9 cellular contexts compared by ENCODE assay signal in the genomic region with DNA sequence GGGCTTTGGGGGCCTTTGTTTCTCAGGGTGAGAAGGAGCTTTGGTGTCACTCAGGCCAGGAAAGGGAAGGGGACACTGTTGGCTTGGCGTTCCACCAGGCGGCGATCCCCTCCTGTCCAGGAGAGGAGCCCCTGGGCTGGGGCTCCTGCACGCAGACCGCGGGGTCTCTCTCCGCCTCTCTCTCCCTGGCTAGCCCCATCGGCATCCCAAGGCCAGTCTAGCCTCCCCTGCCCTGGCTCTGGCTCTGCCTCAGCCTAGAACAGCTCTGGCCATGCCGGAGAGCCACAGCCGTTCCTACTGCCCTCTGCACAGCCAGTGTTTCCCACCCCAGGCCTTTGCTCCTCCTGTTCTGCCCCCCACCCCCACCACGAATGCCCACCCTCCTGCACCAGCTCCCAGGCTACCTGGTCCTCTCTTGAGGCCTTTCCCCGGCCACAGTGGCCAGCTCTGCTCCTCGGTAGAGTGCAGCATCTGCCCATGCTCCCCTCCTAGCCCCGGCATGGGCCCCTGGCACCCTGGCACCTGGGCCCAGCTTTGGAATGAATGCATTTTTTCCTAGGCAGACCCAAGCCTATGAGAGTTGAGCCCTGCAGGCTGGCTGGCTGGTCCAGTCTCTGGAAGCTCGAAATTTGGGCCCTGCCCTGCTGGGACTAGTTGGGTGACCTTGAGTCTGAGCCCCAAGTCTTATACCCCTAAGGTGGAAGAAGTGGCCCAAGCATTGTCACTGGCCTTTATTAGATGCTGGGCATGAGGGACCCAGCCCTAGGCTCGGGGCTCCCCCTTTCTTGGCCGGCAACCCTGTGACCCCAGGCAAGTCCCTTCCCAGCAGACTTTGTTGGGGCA. TPM values are rescaled to one million over a fixed set of nuclear protein-coding genes. Genes with fewer than 3 reads are reported as not detected.
DNase-seq lines count a peak whose midpoint lies in the region; TF ChIP-seq lines count a peak whose summit lies in the region.
"Had no signal": no experiment of that assay in that cellular context is flagged by ENCODE, and none has a peak within 500 bp of the region (broad histone marks: within the 10 kb centered on the region; RNA-seq: fewer than 3 reads in every experiment).

No MANE protein-coding gene starts in this region.

- DNase-seq in activated CD4-positive, alpha-beta T cell treated with anti-CD3 and anti-CD28 coated beads, Interleukin-2, amount 10 ng/mL, durations not matched to agents 24 days and 14 days = no peak
- no peak for DNase-seq in activated CD4-positive, alpha-beta T cell treated with anti-CD3 and anti-CD28 coated beads, Interleukin-2, amount 50 U/mL, for 4 hours
- DNase-seq in hepatocyte (ENCODE audit: low spot score) = no peak
- DNase-seq in smooth muscle cell (lab: John Stamatoyannopoulos, UW; ENCODE audit: unreplicated experiment) = no peak
- no peak for DNase-seq in testis
- no peak for DNase-seq in stimulated activated CD4-positive, alpha-beta T cell treated with anti-CD3 and anti-CD28 coated beads, Interleukin-1b, Interleukin-23, amount 100 ng/mL, for 48 hours
- no peak for DNase-seq in ACHN

- TF ChIP-seq CTCF in WI38 (IDR thresholded peaks at IDR 0.05; ENCODE audit: low read depth, low read length) = no peak
- peak; percentile 3 for TF ChIP-seq CTCF in hepatocyte (IDR thresholded peaks at IDR 0.05; ENCODE audit: poor library complexity)
- TF ChIP-seq CTCF in smooth muscle cell (IDR thresholded peaks at IDR 0.05; ENCODE audit: borderline replicate concordance, insufficient read depth, poor library complexity, severe bottlenecking) = no peak
- no peak for TF ChIP-seq CTCF in testis (IDR thresholded peaks at IDR 0.05)

- H3K4me3 Mint-ChIP-seq in activated CD4-positive, alpha-beta T cell treated with anti-CD3 and anti-CD28 coated beads, Interleukin-2, amount 10 ng/mL, durations not matched to agents 24 days and 14 days = peak overlapping the region; percentile 35

- peaks cover 51% of the 10 kb centered on the region for H3K79me2 ChIP-seq in hepatocyte
- peaks cover 66% of the 10 kb centered on the region for H3K79me2 ChIP-seq in smooth muscle cell (ENCODE audit: low read depth)

- H3K9me2 ChIP-seq in hepatocyte (replicated peaks; ENCODE audit: insufficient read depth) = no peaks in the 10 kb centered on the region

- no peak for TF ChIP-seq POLR2A in testis (IDR thresholded peaks at IDR 0.05)

- H3K4me1 Mint-ChIP-seq in activated CD4-positive, alpha-beta T cell treated with anti-CD3 and anti-CD28 coated beads, Interleukin-2, amount 10 ng/mL, durations not matched to agents 24 days and 14 days = peaks cover 10% of the 10 kb centered on the region

- H3K36me3 ChIP-seq in hepatocyte (replicated peaks; ENCODE audit: insufficient read depth, low read depth) = no peaks in the 10 kb centered on the region
- H3K36me3 ChIP-seq in smooth muscle cell (ENCODE audit: low read depth) = no peaks in the 10 kb centered on the region
- no peaks in the 10 kb centered on the region for H3K36me3 ChIP-seq in testis (ENCODE audit: low read depth, missing control alignments)

- intact Hi-C loops in activated CD4-positive, alpha-beta T cell treated with anti-CD3 and anti-CD28 coated beads, Interleukin-2, amount 10 ng/mL, durations not matched to agents 24 days and 14 days (cut with micrococcal nuclease) = loop anchor here (10.0 kb wide), 1 partner anchor 311 kb away; no protein-coding TSS in a partner anchor
- intact Hi-C loops in testis (cut with DNase I; ENCODE audit: low total_unique reads) = loop anchor here (10.0 kb wide), 1 partner anchor 311 kb away; no protein-coding TSS in a partner anchor

- 81% methylated on average over 17 of the region's 17 CpGs for whole genome bisulfite sequencing in hepatocyte (ENCODE audit: low lambda C conversion rate, missing lambda C conversion rate)
- 76% methylated on average over 17 of the region's 17 CpGs for WGBS in smooth muscle cell (ENCODE audit: low lambda C conversion rate)
- 65 to 66% methylated on average over 13 to 16 of the region's 17 CpGs for WGBS in testis, 2 donors

- no peaks in the 10 kb centered on the region for H3F3A ChIP-seq in smooth muscle cell (ENCODE audit: low read depth)

- H3K27me3 ChIP-seq in hepatocyte = no peaks in the 10 kb centered on the region
- no peaks in the 10 kb centered on the region for H3K27me3 ChIP-seq in smooth muscle cell (ENCODE audit: low read depth)
- no peaks in the 10 kb centered on the region for H3K27me3 ChIP-seq in testis

- H3K4me1 ChIP-seq in hepatocyte (ENCODE audit: insufficient read depth) (peaks cover 19% of the 10 kb centered on the region), smooth muscle cell (ENCODE audit: low read depth) (peaks cover 17% of the 10 kb centered on the region), testis (peaks cover 20% of the 10 kb centered on the region)

- H4K20me1 ChIP-seq in hepatocyte (ENCODE audit: insufficient read depth, poor library complexity, severe bottlenecking) (peaks cover 50% of the 10 kb centered on the region), smooth muscle cell (ENCODE audit: low read depth) (peaks cover 67% of the 10 kb centered on the region)

- H3K27me3 Mint-ChIP-seq in activated CD4-positive, alpha-beta T cell treated with anti-CD3 and anti-CD28 coated beads, Interleukin-2, amount 10 ng/mL, durations not matched to agents 24 days and 14 days = no peaks in the 10 kb centered on the region

- H2AFZ ChIP-seq in hepatocyte (no peak overlapping the region), smooth muscle cell (ENCODE audit: low read depth) (no peak overlapping the region)

- H3K4me3 ChIP-seq in WI38 (ENCODE audit: low read depth, low read length) (peak overlapping the region; percentile 87; the same call in 1 of the 2 replicates), hepatocyte (no peak overlapping the region), smooth muscle cell (peak overlapping the region; percentile 2), testis (no peak overlapping the region)

- H3K27ac ChIP-seq in hepatocyte (no peak overlapping the region), smooth muscle cell (ENCODE audit: low read depth) (no peak overlapping the region), testis (no peak overlapping the region)
- H3K27ac ChIP-seq: BLaER1 had no signal

- H3K36me3 Mint-ChIP-seq in activated CD4-positive, alpha-beta T cell treated with anti-CD3 and anti-CD28 coated beads, Interleukin-2, amount 10 ng/mL, durations not matched to agents 24 days and 14 days (ENCODE audit: low read depth) = no peaks in the 10 kb centered on the region

- H3K9me3 ChIP-seq in hepatocyte (ENCODE audit: low read depth) = no peaks in the 10 kb centered on the region
- no peaks in the 10 kb centered on the region for H3K9me3 ChIP-seq in smooth muscle cell (replicated peaks; ENCODE audit: low read depth)
- H3K9me3 ChIP-seq in testis = no peaks in the 10 kb centered on the region
- H3K9me3 ChIP-seq: BLaER1 had no signal

- no peak overlapping the region for H3K27ac Mint-ChIP-seq in activated CD4-positive, alpha-beta T cell treated with anti-CD3 and anti-CD28 coated beads, Interleukin-2, amount 10 ng/mL, durations not matched to agents 24 days and 14 days

- in situ Hi-C loops in ACHN (cut with HindIII; ENCODE audit: low pct_ligation_motif_present, low pct_unique_long_range_greater_than_20kb, low sequenced_read_pairs) = no loop called here

- H3K9ac ChIP-seq in smooth muscle cell (ENCODE audit: low read depth) = no peak overlapping the region
- H3K9ac ChIP-seq: BLaER1 had no signal

- no peaks in the 10 kb centered on the region for H3K9me3 Mint-ChIP-seq in activated CD4-positive, alpha-beta T cell treated with anti-CD3 and anti-CD28 coated beads, Interleukin-2, amount 10 ng/mL, durations not matched to agents 24 days and 14 days

- H3K4me2 ChIP-seq in hepatocyte (peak overlapping the region; percentile 89), smooth muscle cell (peak overlapping the region; percentile 96)

RNA-seq across cellular contexts. Expression of a gene that starts 2.4 kb away (rescaled TPM):
- total RNA-seq in activated CD4-positive, alpha-beta T cell treated with anti-CD3 and anti-CD28 coated beads, Interleukin-2, amount 10 ng/mL, durations not matched to agents 24 days and 14 days = 21.3 and 24.0 TPM in 2 replicates
- total RNA-seq in hepatocyte (30.1 and 35.1 TPM in 2 replicates), smooth muscle cell (50.8 and 57.1 TPM in 2 replicates), testis (10 to 100 TPM; 65.8 to 79.7 TPM)
- polyA plus RNA-seq in hepatocyte (19.7 and 21.3 TPM in 2 replicates), smooth muscle cell (37.9 and 40.7 TPM in 2 replicates), testis (ENCODE audit: insufficient read depth, low read depth, low replicate concordance) (29.3 TPM)

Comparison
In these comparisons a context has a peak if more than half of its experiments do, and no peak if none do; other contexts are left out.
1. H3K4me3 ChIP-seq: peak in WI38 (single experiment) and smooth muscle cell (single experiment); none in hepatocyte (single experiment) and testis (0 of 2).